ENCODE assay signal across 26 cellular contexts in the genomic region with DNA sequence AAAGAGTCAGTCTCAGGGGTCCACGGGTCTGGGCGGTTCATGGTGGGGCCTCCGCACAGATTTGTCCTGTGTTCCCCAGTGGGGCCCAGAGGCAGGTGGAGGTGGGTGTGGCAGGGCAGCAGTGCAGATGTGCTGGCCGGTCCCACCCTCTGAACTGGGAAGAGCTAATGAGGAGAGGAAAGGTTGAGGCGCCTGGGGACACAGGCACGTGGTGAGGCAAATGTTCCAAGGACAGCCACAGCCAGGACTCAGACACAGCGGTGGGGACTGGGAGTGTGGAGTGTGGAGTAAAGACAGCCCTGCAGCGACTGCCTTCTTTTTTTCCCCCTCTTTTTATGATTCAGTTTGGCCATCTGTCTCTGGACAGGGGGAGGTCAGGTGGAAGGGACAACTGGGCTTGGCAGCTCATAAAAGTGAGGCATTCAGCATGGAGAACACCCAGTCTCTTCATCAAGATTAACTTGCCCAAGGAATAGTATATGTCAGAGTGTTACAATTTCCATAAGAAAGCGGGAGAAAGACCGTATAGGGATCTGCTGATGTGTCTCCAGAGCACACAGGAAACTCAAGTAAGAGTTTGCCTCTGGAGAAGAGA.
DNase-seq lines count a peak whose midpoint lies in the region; ATAC-seq and TF ChIP-seq lines count a peak whose summit lies in the region.
"Had no signal": no experiment of that assay in that cellular context is flagged by ENCODE, and none has a peak within 500 bp of the region (broad histone marks: within the 10 kb centered on the region; RNA-seq: fewer than 3 reads in every experiment).

No MANE protein-coding gene starts in this region.

- POLR2A ChIA-PET in activated CD8-positive, alpha-beta T cell treated with anti-CD3 and anti-CD28 coated beads, Interleukin-2, amount 10 ng/mL, durations not matched to agents 7 days and 5 days (lab: Charles Lee): no interaction called here

- intact Hi-C loops in cardiac septum (cut with DNase I) (no loop called here), natural killer cell (cut with micrococcal nuclease) (loop anchor here (10.0 kb wide), 1 partner anchor 169 kb away; no protein-coding TSS in a partner anchor)

- no peaks in the 10 kb centered on the region for H3F3A ChIP-seq in GM23338 (replicated peaks; ENCODE audit: low read depth)

- H3K4me1 Mint-ChIP-seq in GM23338: peaks cover 30% of the 10 kb centered on the region
- H3K4me1 Mint-ChIP-seq in natural killer cell: peaks cover 62 to 64% of the 10 kb centered on the region in 2 donors
- peaks cover 21% of the 10 kb centered on the region for H3K4me1 Mint-ChIP-seq in activated CD8-positive, alpha-beta T cell treated with anti-CD3 and anti-CD28 coated beads, Interleukin-2, amount 10 ng/mL, durations not matched to agents 7 days and 5 days (ENCODE audit: low read depth)

- DNase-seq in GM23338 (ENCODE audit: low spot score) (no peak), OCI-M1 (lab: John Stamatoyannopoulos, UW) (peak; percentile 28), cardiac septum (ENCODE audit: low spot score) (peak; percentile 41), natural killer cell (no peak)
- DNase-seq in activated CD8-positive, alpha-beta memory T cell treated with anti-CD3 and anti-CD28 coated beads, Interleukin-2, amount 50 U/mL, for 4 hours: no peak
- no peak for DNase-seq in activated CD8-positive, alpha-beta T cell treated with anti-CD3 and anti-CD28 coated beads, Interleukin-2, amount 10 ng/mL, durations not matched to agents 7 days and 5 days
- DNase-seq: activated CD4-positive, alpha-beta T cell treated with anti-CD3 and anti-CD28 coated beads, Interleukin-2, amount 10 ng/mL, durations not matched to agents 24 days and 14 days; activated CD8-positive, alpha-beta memory T cell treated with anti-CD3 and anti-CD28 coated beads, Interleukin-2, amount 10 ng/mL, durations not matched to agents 7 days and 5 days; aorta; EL; GM23248; kidney; mammary epithelial cell; NCI-H187; occipital lobe; stimulated activated CD4-positive, alpha-beta T cell treated with anti-CD3 and anti-CD28 coated beads, Interleukin-12 subunit alpha, Interleukin-12 subunit beta, amount 100 ng/mL, for 4 hours; stimulated activated CD4-positive, alpha-beta T cell treated with anti-CD3 and anti-CD28 coated beads, Interleukin-4, amount 100 ng/mL, for 4 hours; stimulated activated naive CD8-positive, alpha-beta T cell treated with anti-CD3 and anti-CD28 coated beads, Interleukin-15, Interleukin-2, amounts not matched to agents 100 U/mL and 50 U/mL, for 24 hours had no signal

- TF ChIP-seq CTCF in GM23338 (conservative IDR thresholded peaks at IDR 0.05; ENCODE audit: low read depth in 2 of 2) (no peak), natural killer cell (IDR thresholded peaks at IDR 0.05) (no peak)

- peak overlapping the region; percentile 62 for H3K4me2 ChIP-seq in GM23338

- H3K36me3 ChIP-seq in GM23338 (ENCODE audit: insufficient read depth): no peaks in the 10 kb centered on the region
- H3K36me3 ChIP-seq: cardiac muscle cell, thoracic aorta had no signal

- peaks cover 10% of the 10 kb centered on the region; the same call in 1 of the 2 replicates for H3K9me2 ChIP-seq in GM23338 (ENCODE audit: insufficient read depth)

- H3K4me3 ChIP-seq in GM23338: peak overlapping the region; percentile 39; the same call in 1 of the 2 replicates
- H3K4me3 ChIP-seq: cardiac muscle cell, GM23248, thoracic aorta had no signal

- H3K27ac Mint-ChIP-seq in GM23338: no peak overlapping the region
- peak overlapping the region; percentile 38 to 81 for H3K27ac Mint-ChIP-seq in natural killer cell
- H3K27ac Mint-ChIP-seq in activated CD8-positive, alpha-beta T cell treated with anti-CD3 and anti-CD28 coated beads, Interleukin-2, amount 10 ng/mL, durations not matched to agents 7 days and 5 days: no peak overlapping the region
- H3K27ac Mint-ChIP-seq: activated CD4-positive, alpha-beta T cell treated with anti-CD3 and anti-CD28 coated beads, Interleukin-2, amount 10 ng/mL, durations not matched to agents 24 days and 14 days; activated CD8-positive, alpha-beta memory T cell treated with anti-CD3 and anti-CD28 coated beads, Interleukin-2, amount 10 ng/mL, durations not matched to agents 7 days and 5 days; activated naive CD4-positive, alpha-beta T cell treated with anti-CD3 and anti-CD28 coated beads, Interleukin-2, amount 50 U/mL, for 24 hours; dendritic cell treated with granulocyte-macrophage colony-stimulating factor and Interleukin-4, amounts not matched to agents 40 ng/mL and 50 ng/mL, for 4 days; T-helper 2 cell treated with Interferon-gamma antibody and Interleukin-4, amounts not matched to agents 5 μg/mL and 100 μg/mL, for 36 hours had no signal

- H3K4me3 Mint-ChIP-seq in GM23338 (peak overlapping the region; percentile 41), natural killer cell (no peak overlapping the region)
- H3K4me3 Mint-ChIP-seq in activated CD8-positive, alpha-beta T cell treated with anti-CD3 and anti-CD28 coated beads, Interleukin-2, amount 10 ng/mL, durations not matched to agents 7 days and 5 days: no peak overlapping the region
- H3K4me3 Mint-ChIP-seq: activated CD4-positive, alpha-beta T cell treated with anti-CD3 and anti-CD28 coated beads, Interleukin-2, amount 10 ng/mL, durations not matched to agents 24 days and 14 days; activated CD8-positive, alpha-beta memory T cell treated with anti-CD3 and anti-CD28 coated beads, Interleukin-2, amount 10 ng/mL, durations not matched to agents 7 days and 5 days; activated naive CD4-positive, alpha-beta T cell treated with anti-CD3 and anti-CD28 coated beads, Interleukin-2, amount 50 U/mL, for 24 hours; dendritic cell treated with granulocyte-macrophage colony-stimulating factor and Interleukin-4, amounts not matched to agents 40 ng/mL and 50 ng/mL, for 4 days; T-helper 2 cell treated with Interferon-gamma antibody and Interleukin-4, amounts not matched to agents 5 μg/mL and 100 μg/mL, for 36 hours had no signal

- ATAC-seq in GM23338 (peak; percentile 6; the same call in 2 of the 3 replicates), natural killer cell (no peak), GM18907 (IDR thresholded peaks at IDR 0.05; ENCODE audit: unreplicated experiment) (no peak)
- ATAC-seq in activated CD8-positive, alpha-beta T cell treated with anti-CD3 and anti-CD28 coated beads, Interleukin-2, amount 10 ng/mL, durations not matched to agents 7 days and 5 days: no peak
- ATAC-seq: activated CD8-positive, alpha-beta memory T cell treated with anti-CD3 and anti-CD28 coated beads, Interleukin-2, amount 10 ng/mL, durations not matched to agents 7 days and 5 days; SK-N-SH treated with all-trans-retinoic acid at 6 μM for 48 hours; stimulated activated naive CD8-positive, alpha-beta T cell treated with anti-CD3 and anti-CD28 coated beads, Interleukin-15, Interleukin-2, amounts not matched to agents 100 U/mL and 50 U/mL, for 24 hours had no signal

- peaks cover 25% of the 10 kb centered on the region for H3K27me3 ChIP-seq in GM23338 (ENCODE audit: insufficient read depth)
- H3K27me3 ChIP-seq: cardiac muscle cell had no signal

- H3K27me3 Mint-ChIP-seq in GM23338 (ENCODE audit: insufficient read depth, low read depth, poor library complexity) (peaks cover 32% of the 10 kb centered on the region), natural killer cell (ENCODE audit: low read depth in 2 of 2) (no peaks in the 10 kb centered on the region)
- peaks cover 8% of the 10 kb centered on the region for H3K27me3 Mint-ChIP-seq in activated CD8-positive, alpha-beta T cell treated with anti-CD3 and anti-CD28 coated beads, Interleukin-2, amount 10 ng/mL, durations not matched to agents 7 days and 5 days (ENCODE audit: low read depth)
- H3K27me3 Mint-ChIP-seq: activated naive CD4-positive, alpha-beta T cell treated with anti-CD3 and anti-CD28 coated beads, Interleukin-2, amount 50 U/mL, for 24 hours; dendritic cell treated with granulocyte-macrophage colony-stimulating factor and Interleukin-4, amounts not matched to agents 40 ng/mL and 50 ng/mL, for 4 days had no signal

- H4K20me1 ChIP-seq in GM23338 (replicated peaks; ENCODE audit: insufficient read depth): no peaks in the 10 kb centered on the region

- H3K9me3 Mint-ChIP-seq in GM23338 (no peaks in the 10 kb centered on the region), natural killer cell (no peaks in the 10 kb centered on the region)
- no peaks in the 10 kb centered on the region for H3K9me3 Mint-ChIP-seq in activated CD8-positive, alpha-beta T cell treated with anti-CD3 and anti-CD28 coated beads, Interleukin-2, amount 10 ng/mL, durations not matched to agents 7 days and 5 days (ENCODE audit: insufficient read depth)
- H3K9me3 Mint-ChIP-seq: activated CD4-positive, alpha-beta T cell treated with anti-CD3 and anti-CD28 coated beads, Interleukin-2, amount 10 ng/mL, durations not matched to agents 24 days and 14 days; activated naive CD4-positive, alpha-beta T cell treated with anti-CD3 and anti-CD28 coated beads, Interleukin-2, amount 50 U/mL, for 24 hours; dendritic cell treated with granulocyte-macrophage colony-stimulating factor and Interleukin-4, amounts not matched to agents 40 ng/mL and 50 ng/mL, for 4 days; T-helper 2 cell treated with Interferon-gamma antibody and Interleukin-4, amounts not matched to agents 5 μg/mL and 100 μg/mL, for 36 hours had no signal

- 0 out of 2 replicates have a peak overlapping the region, but pooled peaks have one; percentile 38 for H2AFZ ChIP-seq in GM23338
- H2AFZ ChIP-seq: GM23248 had no signal

- CTCF ChIA-PET in activated CD8-positive, alpha-beta T cell treated with anti-CD3 and anti-CD28 coated beads, Interleukin-2, amount 10 ng/mL, durations not matched to agents 7 days and 5 days (lab: Charles Lee): interaction anchor here (1.4 to 1.6 kb wide), 2 partner anchors 13 to 26 kb away, joined by 3 to 4 read pairs; no protein-coding TSS in a partner anchor

- H3K4me1 ChIP-seq in GM23338 (ENCODE audit: insufficient read depth): peaks cover 29% of the 10 kb centered on the region

- no peak overlapping the region for H3K27ac ChIP-seq in GM23338 (ENCODE audit: low read depth)
- H3K27ac ChIP-seq: cardiac muscle cell, GM23248, thoracic aorta had no signal

- no peaks in the 10 kb centered on the region for H3K79me2 ChIP-seq in GM23338 (replicated peaks; ENCODE audit: insufficient read depth)

- no peaks in the 10 kb centered on the region for H3K36me3 Mint-ChIP-seq in GM23338 (ENCODE audit: low read depth)
- no peaks in the 10 kb centered on the region for H3K36me3 Mint-ChIP-seq in natural killer cell
- H3K36me3 Mint-ChIP-seq in activated CD8-positive, alpha-beta T cell treated with anti-CD3 and anti-CD28 coated beads, Interleukin-2, amount 10 ng/mL, durations not matched to agents 7 days and 5 days (ENCODE audit: low read depth): no peaks in the 10 kb centered on the region
- H3K36me3 Mint-ChIP-seq: activated CD8-positive, alpha-beta memory T cell treated with anti-CD3 and anti-CD28 coated beads, Interleukin-2, amount 10 ng/mL, durations not matched to agents 7 days and 5 days; activated naive CD4-positive, alpha-beta T cell treated with anti-CD3 and anti-CD28 coated beads, Interleukin-2, amount 50 U/mL, for 24 hours; CD14-positive monocyte had no signal

TF ChIP-seq in GM23338, 12 proteins besides CTCF, POLR2A, EP300 and RAD21 (continues in another document):
- TF ChIP-seq EZH2phosphoT487 (IDR thresholded peaks at IDR 0.05; ENCODE audit: unreplicated experiment) (no peak), CREB1 (CRISPR knock-in tag; IDR thresholded peaks at IDR 0.05; ENCODE audit: low read depth) (no peak)

Comparison
In these comparisons a context has a peak if more than half of its experiments do, and no peak if none do; other contexts are left out.
1. DNase-seq: peak in OCI-M1 (single experiment) and cardiac septum (single experiment); none in GM23338 (single experiment), natural killer cell (single experiment), activated CD8-positive, alpha-beta memory T cell treated with anti-CD3 and anti-CD28 coated beads, Interleukin-2, amount 50 U/mL, for 4 hours (single experiment) and activated CD8-positive, alpha-beta T cell treated with anti-CD3 and anti-CD28 coated beads, Interleukin-2, amount 10 ng/mL, durations not matched to agents 7 days and 5 days (single experiment).
2. H3K27ac Mint-ChIP-seq: peak in natural killer cell (2 of 2); none in GM23338 (single experiment) and activated CD8-positive, alpha-beta T cell treated with anti-CD3 and anti-CD28 coated beads, Interleukin-2, amount 10 ng/mL, durations not matched to agents 7 days and 5 days (single experiment).